In the genomic region with DNA sequence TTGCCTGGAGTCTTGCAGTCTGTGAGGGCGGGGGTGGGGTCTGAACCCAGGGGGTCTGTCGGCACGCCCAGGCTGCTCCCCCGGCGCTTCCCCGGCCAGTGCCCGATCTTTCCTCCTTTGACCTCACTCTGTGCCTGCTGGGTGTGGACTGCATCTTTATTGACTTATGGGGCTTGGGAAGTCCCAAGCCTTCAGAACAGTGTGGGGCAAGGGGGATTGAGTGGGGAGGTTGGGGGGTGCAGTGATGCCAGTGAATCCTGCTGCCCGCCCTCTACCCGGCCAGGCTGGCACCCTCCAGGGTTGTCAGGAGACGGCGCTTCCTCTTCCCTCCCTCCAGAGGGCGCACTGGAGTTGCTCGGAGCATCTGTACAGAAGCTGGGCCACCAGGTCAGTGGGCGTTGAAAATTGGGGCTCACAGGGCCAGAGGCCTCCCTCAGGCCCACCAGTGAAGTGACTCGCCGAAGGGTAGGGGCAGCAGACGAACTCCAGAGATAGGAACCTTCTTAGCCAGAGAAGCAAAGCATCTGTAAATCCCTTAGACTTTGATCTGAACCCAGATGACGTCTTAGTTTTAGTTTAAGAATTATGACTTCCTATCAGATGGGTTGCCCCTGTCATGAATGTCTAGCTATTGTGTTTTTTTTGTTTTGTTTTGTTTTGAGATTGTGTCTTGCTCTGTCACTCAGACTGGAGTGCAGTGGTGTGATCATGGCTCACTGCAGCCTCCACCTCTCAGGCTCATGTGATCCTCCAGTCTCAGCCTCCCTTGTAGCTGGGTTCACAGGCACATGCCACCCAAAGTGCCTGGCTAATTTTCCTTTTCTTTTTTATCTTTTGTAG, we compare ENCODE assay signal across 8 cellular contexts.
DNase-seq lines count a peak whose midpoint lies in the region; ATAC-seq and TF ChIP-seq lines count a peak whose summit lies in the region.

No MANE protein-coding gene starts in this region.

- H3K4me3 ChIP-seq in fibroblast of the aortic adventitia (ENCODE audit: low read depth, low read length) (no peak overlapping the region), parathyroid adenoma (ENCODE audit: low read depth, low read length) (no peak overlapping the region)

- H3K79me2 ChIP-seq in parathyroid adenoma = no peaks in the 10 kb centered on the region

- H3K27ac ChIP-seq in parathyroid adenoma = no peak overlapping the region

- H3K36me3 ChIP-seq in parathyroid adenoma (ENCODE audit: control insufficient read depth, insufficient read depth, low read length) = no peaks in the 10 kb centered on the region

- H3K9ac ChIP-seq in parathyroid adenoma = no peak overlapping the region

- H3K27me3 ChIP-seq in parathyroid adenoma (ENCODE audit: control insufficient read depth, insufficient read depth, low read length) = no peaks in the 10 kb centered on the region

- peaks cover 12% of the 10 kb centered on the region for H3K4me1 ChIP-seq in parathyroid adenoma

- no peak overlapping the region for H3K4me2 ChIP-seq in parathyroid adenoma (ENCODE audit: low read length)

- H2AFZ ChIP-seq in parathyroid adenoma = no peak overlapping the region

- peak; percentile 80 for TF ChIP-seq CTCF in fibroblast of the aortic adventitia (IDR thresholded peaks at IDR 0.05; ENCODE audit: insufficient read depth, low read length)
- TF ChIP-seq CTCF in parathyroid adenoma (IDR thresholded peaks at IDR 0.05) = peak; percentile 68

- no peaks in the 10 kb centered on the region for H3K9me3 ChIP-seq in parathyroid adenoma (ENCODE audit: control insufficient read depth, low read length)

- ATAC-seq in HG02970 (IDR thresholded peaks at IDR 0.05; ENCODE audit: low FRiP score, unreplicated experiment) (no peak), HG03520 (IDR thresholded peaks at IDR 0.05; ENCODE audit: unreplicated experiment) (no peak)

- DNase-seq in NCI-H1694 treated with DMSO at 0.1 percent for 48 hours (lab: John Stamatoyannopoulos, UW) (peak; percentile 40), NCI-H1694 (lab: John Stamatoyannopoulos, UW) (no peak), NCI-H748 (lab: John Stamatoyannopoulos, UW; ENCODE audit: unreplicated experiment) (peak; percentile 35), activated T-cell treated with anti-CD3 and anti-CD28 coated beads for 4 hours (peak; percentile 47), fibroblast of the aortic adventitia (ENCODE audit: low read depth) (peak; percentile 38)
